In the genomic region with DNA sequence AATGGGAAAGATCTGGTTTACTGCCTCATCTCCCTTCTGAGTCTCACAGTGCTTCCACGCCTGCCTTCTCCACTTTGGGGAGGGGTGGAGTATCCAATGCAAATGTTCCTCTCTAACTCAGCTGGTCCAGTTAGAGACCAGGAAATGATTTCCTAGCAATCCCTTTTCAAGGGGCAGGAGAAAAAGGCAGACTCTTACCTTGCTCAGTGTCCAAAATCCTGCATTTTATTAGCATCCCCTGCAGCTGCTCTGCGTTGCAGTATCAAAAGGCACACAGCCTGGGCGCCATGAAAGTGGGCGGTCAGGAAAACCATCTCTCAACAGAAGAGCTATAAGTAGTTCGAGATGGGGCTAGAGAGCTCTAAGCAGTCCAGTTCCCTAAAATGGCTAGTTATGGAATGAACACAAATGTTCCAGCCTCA, we compare ENCODE assay signal across 10 cellular contexts.
DNase-seq lines count a peak whose midpoint lies in the region; ATAC-seq lines count a peak whose summit lies in the region.
"Had no signal": no experiment of that assay in that cellular context is flagged by ENCODE, and none has a peak within 500 bp of the region (broad histone marks: within the 10 kb centered on the region; RNA-seq: fewer than 3 reads in every experiment).

No MANE protein-coding gene starts in this region.

- 85% methylated on average over 5 of the region's 5 CpGs for WGBS in thymus

- intact Hi-C loops in activated CD4-positive, alpha-beta memory T cell treated with anti-CD3 and anti-CD28 coated beads for 36 hours (cut with micrococcal nuclease), result loop anchor here (2.0 kb wide), 2 partner anchors 57 to 453 kb away; no protein-coding TSS in a partner anchor

- H3K4me1 ChIP-seq in thymus (ENCODE audit: control insufficient read depth, insufficient read depth, low read length), result peaks cover 20% of the 10 kb centered on the region

- DNase-seq in activated CD4-positive, alpha-beta memory T cell treated with anti-CD3 and anti-CD28 coated beads for 36 hours, result no peak
- no peak for DNase-seq in activated CD4-positive, alpha-beta memory T cell treated with anti-CD3 and anti-CD28 coated beads, Interleukin-2, amount 10 ng/mL, durations not matched to agents 7 days and 5 days
- DNase-seq in activated naive CD8-positive, alpha-beta T cell treated with anti-CD3 and anti-CD28 coated beads for 36 hours, result no peak
- DNase-seq in memory B cell (ENCODE audit: low spot score in 2 of 2) (no peak), cerebellar cortex (ENCODE audit: low spot score) (no peak)
- DNase-seq: NCI-H774 had no signal

- POLR2A ChIA-PET in activated CD4-positive, alpha-beta memory T cell treated with anti-CD3 and anti-CD28 coated beads for 36 hours (lab: Charles Lee), result interaction anchor here (1.5 to 3.9 kb wide), 2 partner anchors 45 to 69 kb away, joined by 7 to 29 read pairs; no protein-coding TSS in a partner anchor
- POLR2A ChIA-PET in activated CD4-positive, alpha-beta memory T cell treated with anti-CD3 and anti-CD28 coated beads, Interleukin-2, amount 10 ng/mL, durations not matched to agents 7 days and 5 days (lab: Charles Lee), result interaction anchor here (2.2 to 4.8 kb wide), 6 partner anchors 20 to 95 kb away, joined by 5 to 76 read pairs (median 10); no protein-coding TSS in a partner anchor

- H3K27ac ChIP-seq in thymus (ENCODE audit: low read depth), result peak overlapping the region; percentile 83

- peak overlapping the region; percentile 45 for H3K4me3 Mint-ChIP-seq in activated CD4-positive, alpha-beta memory T cell treated with anti-CD3 and anti-CD28 coated beads for 36 hours
- H3K4me3 Mint-ChIP-seq in activated CD4-positive, alpha-beta memory T cell treated with anti-CD3 and anti-CD28 coated beads, Interleukin-2, amount 10 ng/mL, durations not matched to agents 7 days and 5 days, result no peak overlapping the region
- H3K4me3 Mint-ChIP-seq in activated naive CD8-positive, alpha-beta T cell treated with anti-CD3 and anti-CD28 coated beads for 36 hours, result peak overlapping the region; percentile 87
- H3K4me3 Mint-ChIP-seq in memory B cell, result peak overlapping the region; percentile 55

- H3K9me3 Mint-ChIP-seq in activated CD4-positive, alpha-beta memory T cell treated with anti-CD3 and anti-CD28 coated beads for 36 hours, result no peaks in the 10 kb centered on the region
- H3K9me3 Mint-ChIP-seq in activated CD4-positive, alpha-beta memory T cell treated with anti-CD3 and anti-CD28 coated beads, Interleukin-2, amount 10 ng/mL, durations not matched to agents 7 days and 5 days, result no peaks in the 10 kb centered on the region
- no peaks in the 10 kb centered on the region for H3K9me3 Mint-ChIP-seq in activated naive CD8-positive, alpha-beta T cell treated with anti-CD3 and anti-CD28 coated beads for 36 hours
- H3K9me3 Mint-ChIP-seq in memory B cell, result no peaks in the 10 kb centered on the region

- peaks cover 1% of the 10 kb centered on the region for H3K36me3 Mint-ChIP-seq in activated CD4-positive, alpha-beta memory T cell treated with anti-CD3 and anti-CD28 coated beads for 36 hours
- H3K36me3 Mint-ChIP-seq in activated CD4-positive, alpha-beta memory T cell treated with anti-CD3 and anti-CD28 coated beads, Interleukin-2, amount 10 ng/mL, durations not matched to agents 7 days and 5 days (ENCODE audit: low read depth), result peaks cover 2% of the 10 kb centered on the region
- peaks cover 37% of the 10 kb centered on the region for H3K36me3 Mint-ChIP-seq in activated naive CD8-positive, alpha-beta T cell treated with anti-CD3 and anti-CD28 coated beads for 36 hours
- no peaks in the 10 kb centered on the region for H3K36me3 Mint-ChIP-seq in memory B cell

- H3K4me3 ChIP-seq in thymus (ENCODE audit: low read length), result no peak overlapping the region
- H3K4me3 ChIP-seq: ovary had no signal

- H3K27ac Mint-ChIP-seq in activated CD4-positive, alpha-beta memory T cell treated with anti-CD3 and anti-CD28 coated beads for 36 hours, result peak overlapping the region; percentile 24
- H3K27ac Mint-ChIP-seq in activated CD4-positive, alpha-beta memory T cell treated with anti-CD3 and anti-CD28 coated beads, Interleukin-2, amount 10 ng/mL, durations not matched to agents 7 days and 5 days, result no peak overlapping the region
- H3K27ac Mint-ChIP-seq in activated naive CD8-positive, alpha-beta T cell treated with anti-CD3 and anti-CD28 coated beads for 36 hours, result peak overlapping the region; percentile 95
- H3K27ac Mint-ChIP-seq in memory B cell, result peak overlapping the region; percentile 100

- H3K27me3 Mint-ChIP-seq in activated CD4-positive, alpha-beta memory T cell treated with anti-CD3 and anti-CD28 coated beads for 36 hours, result no peaks in the 10 kb centered on the region
- H3K27me3 Mint-ChIP-seq in activated CD4-positive, alpha-beta memory T cell treated with anti-CD3 and anti-CD28 coated beads, Interleukin-2, amount 10 ng/mL, durations not matched to agents 7 days and 5 days, result no peaks in the 10 kb centered on the region
- H3K27me3 Mint-ChIP-seq in activated naive CD8-positive, alpha-beta T cell treated with anti-CD3 and anti-CD28 coated beads for 36 hours, result no peaks in the 10 kb centered on the region
- no peaks in the 10 kb centered on the region for H3K27me3 Mint-ChIP-seq in memory B cell

- H3K4me1 Mint-ChIP-seq in activated CD4-positive, alpha-beta memory T cell treated with anti-CD3 and anti-CD28 coated beads for 36 hours (ENCODE audit: low read depth), result peaks cover 65% of the 10 kb centered on the region
- H3K4me1 Mint-ChIP-seq in activated CD4-positive, alpha-beta memory T cell treated with anti-CD3 and anti-CD28 coated beads, Interleukin-2, amount 10 ng/mL, durations not matched to agents 7 days and 5 days, result peaks cover 47% of the 10 kb centered on the region
- peaks cover 67% of the 10 kb centered on the region for H3K4me1 Mint-ChIP-seq in activated naive CD8-positive, alpha-beta T cell treated with anti-CD3 and anti-CD28 coated beads for 36 hours
- H3K4me1 Mint-ChIP-seq in memory B cell, result peaks cover 39% of the 10 kb centered on the region

- no peak for ATAC-seq in memory B cell (ENCODE audit: low read depth)
- ATAC-seq in GM18873 (IDR thresholded peaks at IDR 0.05; ENCODE audit: low FRiP score, unreplicated experiment), result no peak
- ATAC-seq in HG03432 (IDR thresholded peaks at IDR 0.05; ENCODE audit: unreplicated experiment), result no peak

- H3K27me3 ChIP-seq in thymus (ENCODE audit: control insufficient read depth, insufficient read depth), result no peaks in the 10 kb centered on the region
- H3K27me3 ChIP-seq: ovary had no signal

- CTCF ChIA-PET in activated CD4-positive, alpha-beta memory T cell treated with anti-CD3 and anti-CD28 coated beads for 36 hours (lab: Charles Lee), result interaction anchor here (1.4 to 1.6 kb wide), 3 partner anchors 9 to 266 kb away, joined by 4 read pairs; no protein-coding TSS in a partner anchor
- CTCF ChIA-PET in activated CD4-positive, alpha-beta memory T cell treated with anti-CD3 and anti-CD28 coated beads, Interleukin-2, amount 10 ng/mL, durations not matched to agents 7 days and 5 days (lab: Charles Lee), result interaction anchor here (1.1 kb wide), 1 partner anchor 110 kb away, joined by 3 read pairs; no protein-coding TSS in a partner anchor

- H3K36me3 ChIP-seq in thymus (ENCODE audit: control insufficient read depth, insufficient read depth), result no peaks in the 10 kb centered on the region
- H3K36me3 ChIP-seq: ovary had no signal

- no peaks in the 10 kb centered on the region for H3K9me3 ChIP-seq in thymus (ENCODE audit: control insufficient read depth)
- H3K9me3 ChIP-seq: ovary had no signal
